ENCODE assay signal across 11 cellular contexts in the genomic region with DNA sequence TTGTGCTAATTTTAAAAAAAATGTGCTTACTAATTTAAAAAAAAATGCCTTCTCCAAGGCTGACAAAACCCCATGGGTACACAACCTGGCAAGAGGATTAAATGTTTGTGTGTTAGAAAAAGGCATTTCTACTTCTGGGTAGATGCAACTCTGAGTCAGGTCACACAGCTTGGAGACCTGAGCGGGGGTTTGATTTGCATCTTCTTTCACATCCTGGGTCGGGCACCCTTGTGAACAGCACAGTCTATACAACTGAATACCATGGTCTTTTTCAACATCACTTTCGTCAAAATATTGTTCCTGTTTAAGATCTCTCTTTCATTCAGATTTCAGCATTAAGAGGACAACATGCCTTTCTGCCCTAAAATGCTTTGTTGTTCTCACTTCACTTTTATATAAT.
DNase-seq lines count a peak whose midpoint lies in the region; ATAC-seq and TF ChIP-seq lines count a peak whose summit lies in the region.
"Had no signal": no experiment of that assay in that cellular context is flagged by ENCODE, and none has a peak within 500 bp of the region (broad histone marks: within the 10 kb centered on the region; RNA-seq: fewer than 3 reads in every experiment).

No MANE protein-coding gene starts in this region.

- POLR2A ChIA-PET in GM10248 (lab: Yijun Ruan, JAX), result no interaction called here

- TF ChIP-seq CTCF in GM10248 (IDR thresholded peaks at IDR 0.05; ENCODE audit: control extremely low read depth, extremely low read depth, low read depth, missing control alignments) (no peak), psoas muscle (IDR thresholded peaks at IDR 0.05) (no peak), ascending aorta (IDR thresholded peaks at IDR 0.05) (no peak)

- H3K27ac ChIP-seq in psoas muscle, result no peak overlapping the region
- no peak overlapping the region for H3K27ac ChIP-seq in ascending aorta
- H3K27ac ChIP-seq: cardiac muscle cell had no signal

- H3K27me3 ChIP-seq in psoas muscle (ENCODE audit: insufficient read depth in 3 of 3, low read length in 2 of 3) (no peaks in the 10 kb centered on the region), ascending aorta (no peaks in the 10 kb centered on the region)
- H3K27me3 ChIP-seq: cardiac muscle cell had no signal

- intact Hi-C loops in psoas muscle (cut with DNase I), result no loop called here
- intact Hi-C loops in ascending aorta (cut with DNase I), result no loop called here

- CTCF ChIA-PET in GM10248 (lab: Yijun Ruan, JAX), result interaction anchor here (1.7 kb wide), 1 partner anchor 9 kb away, joined by 4 read pairs; no protein-coding TSS in a partner anchor

- peaks cover 12% of the 10 kb centered on the region for H3K4me1 ChIP-seq in psoas muscle
- no peaks in the 10 kb centered on the region for H3K4me1 ChIP-seq in ascending aorta

- no peaks in the 10 kb centered on the region for H3K36me3 ChIP-seq in psoas muscle (ENCODE audit: insufficient read depth in 1 of 2, low read depth in 1 of 2)
- H3K36me3 ChIP-seq in ascending aorta, result no peaks in the 10 kb centered on the region
- H3K36me3 ChIP-seq: cardiac muscle cell had no signal

- H3K4me3 ChIP-seq in psoas muscle (no peak overlapping the region), ascending aorta (no peak overlapping the region)
- H3K4me3 ChIP-seq: cardiac muscle cell had no signal

- DNase-seq in GM10248 (ENCODE audit: extremely low spot score) (peak; percentile 41), psoas muscle (no peak), ascending aorta (ENCODE audit: low spot score in 2 of 2) (no peak), NCI-H1048 (lab: John Stamatoyannopoulos, UW) (no peak)
- no peak for DNase-seq in effector CD8-positive, alpha-beta T cell (lab: John Stamatoyannopoulos, UW)
- DNase-seq: DMS79 treated with DMSO at 0.1 percent for 48 hours, NCI-H1092 had no signal

- no peaks in the 10 kb centered on the region for H3K9me3 ChIP-seq in psoas muscle
- no peaks in the 10 kb centered on the region for H3K9me3 ChIP-seq in ascending aorta

- ATAC-seq in GM19324 (IDR thresholded peaks at IDR 0.05; ENCODE audit: low FRiP score, unreplicated experiment), result peak; percentile 99
- ATAC-seq in HG02642 (IDR thresholded peaks at IDR 0.05; ENCODE audit: poor library complexity, unreplicated experiment), result peak; percentile 97
- peak; percentile 99 for ATAC-seq in HG03439 (IDR thresholded peaks at IDR 0.05; ENCODE audit: unreplicated experiment)
- no peak for ATAC-seq in psoas muscle

- 76 to 80% (median 79%) methylated on average over 3 of the region's 3 CpGs for WGBS in psoas muscle, 3 donors

Comparison
In these comparisons a context has a peak if more than half of its experiments do, and no peak if none do; other contexts are left out.
1. ATAC-seq: peak in GM19324 (single experiment), HG02642 (single experiment) and HG03439 (single experiment); none in psoas muscle (0 of 4).